In genomic region chr4:141427726-141428296, GRCh38 we compare ENCODE assay signal across 2 cellular contexts.
TF ChIP-seq lines count a peak whose summit lies in the region.

No MANE protein-coding gene starts in this region.

TF ChIP-seq in IMR-90, 13 proteins besides CTCF, POLR2A, EP300 and RAD21 (continued from another document):
- no peak for TF ChIP-seq CEBPB (IDR thresholded peaks at IDR 0.05; ENCODE audit: low read depth, low read length)
TF ChIP-seq in IMR-90: peak in this region for 0.

TF ChIP-seq in SK-N-SH treated with all-trans-retinoic acid at 6 μM for 48 hours, 23 proteins besides CTCF, POLR2A, EP300 and RAD21 (continued from another document):
- TF ChIP-seq CREB5 (CRISPR knock-in tag; IDR thresholded peaks at IDR 0.05; ENCODE audit: low read depth) (no peak), TSHZ2 (CRISPR knock-in tag; IDR thresholded peaks at IDR 0.05) (no peak), SNAI2 (CRISPR knock-in tag; IDR thresholded peaks at IDR 0.05) (no peak), TOX (CRISPR knock-in tag; IDR thresholded peaks at IDR 0.05; ENCODE audit: borderline replicate concordance) (no peak), ZNF565 (CRISPR knock-in tag; conservative IDR thresholded peaks at IDR 0.05; ENCODE audit: low read depth) (no peak)
TF ChIP-seq in SK-N-SH treated with all-trans-retinoic acid at 6 μM for 48 hours: peak in this region for 0.
